ENCODE assay signal across 15 cellular contexts in the genomic region with DNA sequence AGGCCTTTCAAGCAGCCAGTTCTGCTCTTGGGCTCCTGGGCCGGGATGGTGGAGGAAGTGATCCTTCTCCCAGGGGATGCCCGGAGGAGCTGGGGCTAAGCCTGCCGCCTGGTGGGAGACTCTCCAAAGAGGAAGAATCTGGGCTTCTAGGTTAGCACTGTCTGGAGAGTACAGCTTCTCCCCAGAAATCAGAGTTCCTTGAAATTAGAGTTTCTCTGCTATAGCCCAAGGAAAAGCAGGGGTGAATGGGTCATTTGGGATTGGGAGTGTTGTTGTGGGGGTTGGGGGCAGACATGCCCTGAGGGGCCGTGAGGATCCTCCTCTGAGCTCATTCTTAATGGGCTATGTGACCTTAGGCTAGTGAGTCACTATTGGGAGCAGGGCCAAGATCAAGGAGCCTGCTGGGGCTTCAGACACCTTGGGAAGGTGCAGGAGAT. TPM values are rescaled to one million over a fixed set of nuclear protein-coding genes. Genes with fewer than 3 reads are reported as not detected.
DNase-seq lines count a peak whose midpoint lies in the region; TF ChIP-seq lines count a peak whose summit lies in the region.
"Had no signal": no experiment of that assay in that cellular context is flagged by ENCODE, and none has a peak within 500 bp of the region (broad histone marks: within the 10 kb centered on the region; RNA-seq: fewer than 3 reads in every experiment).

No MANE protein-coding gene starts in this region.

- peaks cover 17% of the 10 kb centered on the region for H3K27me3 Mint-ChIP-seq in osteocyte (ENCODE audit: unreplicated experiment)

- no peaks in the 10 kb centered on the region for H3K9me3 Mint-ChIP-seq in osteocyte (ENCODE audit: unreplicated experiment)
- H3K9me3 Mint-ChIP-seq: activated T-helper 17 cell treated with anti-CD3 and anti-CD28 coated beads, Interleukin-2, amount 50 U/mL, for 72 hours; naive thymus-derived CD4-positive, alpha-beta T cell had no signal

- no peak overlapping the region for H3K4me3 Mint-ChIP-seq in osteocyte (ENCODE audit: unreplicated experiment)
- H3K4me3 Mint-ChIP-seq: activated CD4-positive, alpha-beta T cell treated with anti-CD3 and anti-CD28 coated beads for 36 hours; activated T-helper 17 cell treated with anti-CD3 and anti-CD28 coated beads, Interleukin-2, amount 50 U/mL, for 72 hours; brain had no signal

- intact Hi-C loops in ascending aorta (cut with DNase I), result loop anchor here (10.0 kb wide), 1 partner anchor 385 kb away; no protein-coding TSS in a partner anchor
- intact Hi-C loops in transverse colon (cut with DNase I; ENCODE audit: low total_unique reads), result no loop called here

- peaks cover 13% of the 10 kb centered on the region for H3K4me1 Mint-ChIP-seq in osteocyte (ENCODE audit: unreplicated experiment)
- H3K4me1 Mint-ChIP-seq: brain had no signal

- H3K36me3 Mint-ChIP-seq in osteocyte (ENCODE audit: unreplicated experiment), result no peaks in the 10 kb centered on the region
- H3K36me3 Mint-ChIP-seq: brain; naive thymus-derived CD4-positive, alpha-beta T cell had no signal

- WGBS in transverse colon (ENCODE audit: low coverage in 1 of 2), 2 donors, result 50 to 56% methylated on average over 4 of the region's 4 CpGs

- TF ChIP-seq EP300 in transverse colon (IDR thresholded peaks at IDR 0.05; ENCODE audit: low read depth), result no peak

- H3K4me3 ChIP-seq in ascending aorta (no peak overlapping the region), transverse colon (no peak overlapping the region)
- H3K4me3 ChIP-seq: upper lobe of left lung had no signal

- no peak overlapping the region for H3K27ac Mint-ChIP-seq in osteocyte (ENCODE audit: unreplicated experiment)
- H3K27ac Mint-ChIP-seq: activated CD4-positive, alpha-beta T cell treated with anti-CD3 and anti-CD28 coated beads for 36 hours; activated T-helper 17 cell treated with anti-CD3 and anti-CD28 coated beads, Interleukin-2, amount 50 U/mL, for 72 hours; brain; naive thymus-derived CD4-positive, alpha-beta T cell had no signal

- in situ Hi-C loops in transverse colon (cut with MboI; ENCODE audit: low pct_ligation_motif_present in 1 of 4, low pct_unique_long_range_greater_than_20kb in 1 of 4, low sequenced_read_pairs in 3 of 4), result loop anchor here in 2 of 4 donors (5.0 to 10.0 kb wide), 2 partner anchors 112 to 115 kb away; no protein-coding TSS in a partner anchor

- peaks cover 15 to 36% of the 10 kb centered on the region in 2 donors for H3K4me1 ChIP-seq in ascending aorta
- H3K4me1 ChIP-seq in transverse colon, result peaks cover 0 to 23% (median 13%) of the 10 kb centered on the region in 4 donors

- H3K27me3 ChIP-seq in ascending aorta (no peaks in the 10 kb centered on the region), transverse colon (peaks cover 4% of the 10 kb centered on the region)

- H3K9me3 ChIP-seq in ascending aorta (no peaks in the 10 kb centered on the region), transverse colon (no peaks in the 10 kb centered on the region)
- H3K9me3 ChIP-seq: upper lobe of left lung had no signal

- H3K27ac ChIP-seq in ascending aorta, result peak overlapping the region; percentile 89 to 95
- peak overlapping the region in 3 of 4 donors; percentile 46 to 76 (median 46) for H3K27ac ChIP-seq in transverse colon

- DNase-seq in NCI-H82 (lab: John Stamatoyannopoulos, UW), result peak; percentile 28
- no peak for DNase-seq in NCI-H82 treated with DMSO at 0.1 percent for 48 hours (lab: John Stamatoyannopoulos, UW; ENCODE audit: unreplicated experiment)
- peak in 1 of 2 donors; percentile 84 for DNase-seq in ascending aorta (ENCODE audit: low spot score in 2 of 2)
- DNase-seq in iPS-NIHi11 (ENCODE audit: low spot score), result peak; percentile 43
- DNase-seq in transverse colon, result peak; percentile 57
- no peak for DNase-seq in HCEC 1CT
- DNase-seq in NCI-H2171 (lab: John Stamatoyannopoulos, UW), result no peak
- no peak for DNase-seq in osteocyte (ENCODE audit: extremely low spot score, unreplicated experiment)
- DNase-seq: activated CD4-positive, alpha-beta T cell treated with anti-CD3 and anti-CD28 coated beads for 36 hours; naive thymus-derived CD4-positive, alpha-beta T cell; NCI-H1417 treated with DMSO at 0.1 percent for 48 hours; SW 1271 had no signal

- TF ChIP-seq CTCF in ascending aorta (IDR thresholded peaks at IDR 0.05) (peak in 2 of 3 experiments; percentile 15 to 34), transverse colon (IDR thresholded peaks at IDR 0.05) (peak in 1 of 5 experiments; percentile 10), osteocyte (IDR thresholded peaks at IDR 0.05) (no peak)

- H3K36me3 ChIP-seq in ascending aorta (peaks cover 0 to 3% of the 10 kb centered on the region in 2 donors), transverse colon (no peaks in the 10 kb centered on the region)
- H3K36me3 ChIP-seq: upper lobe of left lung had no signal

- no peak for TF ChIP-seq POLR2A in transverse colon (IDR thresholded peaks at IDR 0.05)

RNA-seq across cellular contexts. Expression of gene LGR6, which starts 6.5 kb away (rescaled TPM):
- total RNA-seq in ascending aorta (26.0 TPM), transverse colon (1 to 10 TPM in 1 of 4 donors, under 1 TPM in 1, not detected in 2; 0.41 to 1.6 TPM), osteocyte (9.4 and 9.9 TPM in 2 replicates)

RNA-seq across cellular contexts. Expression of gene PTPN7, which starts 39.7 kb away (rescaled TPM):
- not detected for total RNA-seq in ascending aorta
- total RNA-seq in transverse colon, result 10 to 100 TPM in 2 of 4 donors, 1 to 10 TPM in 1, not detected in 1; 5.2 to 32.5 (median 14.0) TPM
- total RNA-seq in osteocyte, result not detected in 2 replicates

RNA-seq across cellular contexts. Expression of gene ARL8A, which starts 55.6 kb away (rescaled TPM):
- 38.5 TPM for total RNA-seq in ascending aorta
- 10 to 100 TPM in 3 of 4 donors, 1 to 10 TPM in 1; 9.0 to 27.2 (median 21.6) TPM for total RNA-seq in transverse colon
- 75.8 and 86.4 TPM in 2 replicates for total RNA-seq in osteocyte

Comparison
In these comparisons a context has a peak if more than half of its experiments do, and no peak if none do; other contexts are left out.
1. DNase-seq: peak in NCI-H82 (single experiment), iPS-NIHi11 (single experiment) and transverse colon (single experiment); none in NCI-H82 treated with DMSO at 0.1 percent for 48 hours (single experiment), HCEC 1CT (single experiment), NCI-H2171 (single experiment) and osteocyte (single experiment).